Comparison of ENCODE assay signal across 9 cellular contexts in genomic region chr7:88184848-88185304, GRCh38. TPM values are rescaled to one million over a fixed set of nuclear protein-coding genes. Genes with fewer than 3 reads are reported as not detected.
DNase-seq lines count a peak whose midpoint lies in the region; ATAC-seq and TF ChIP-seq lines count a peak whose summit lies in the region.
"Had no signal": no experiment of that assay in that cellular context is flagged by ENCODE, and none has a peak within 500 bp of the region (broad histone marks: within the 10 kb centered on the region; RNA-seq: fewer than 3 reads in every experiment).

No MANE protein-coding gene starts in this region.

- H3K27ac ChIP-seq in PC-9 = 0 out of 2 replicates have a peak overlapping the region, but pooled peaks have one; percentile 40
- no peak overlapping the region for H3K27ac ChIP-seq in thyroid gland

- H3K36me3 ChIP-seq in PC-9 (ENCODE audit: low read depth) (no peaks in the 10 kb centered on the region), thyroid gland (no peaks in the 10 kb centered on the region)
- H3K36me3 ChIP-seq: ascending aorta had no signal

- no peaks in the 10 kb centered on the region for H3K79me2 ChIP-seq in PC-9 (ENCODE audit: low read depth)

- H3K27ac Mint-ChIP-seq in HFFc6 (peak overlapping the region; percentile 58), mesothelial cell of epicardium (no peak overlapping the region)

- H3K9me2 ChIP-seq in PC-9 (ENCODE audit: insufficient read depth) = no peaks in the 10 kb centered on the region

- H3K4me1 ChIP-seq in PC-9 (replicated peaks; ENCODE audit: insufficient read depth) (peaks cover 23% of the 10 kb centered on the region), thyroid gland (no peaks in the 10 kb centered on the region)
- H3K4me1 ChIP-seq: ascending aorta had no signal

- TF ChIP-seq CTCF in HFFc6 (IDR thresholded peaks at IDR 0.05) (no peak), PC-9 (conservative IDR thresholded peaks at IDR 0.05) (no peak), fibroblast of the aortic adventitia (IDR thresholded peaks at IDR 0.05; ENCODE audit: insufficient read depth, low read length) (no peak), mesothelial cell of epicardium (IDR thresholded peaks at IDR 0.05; ENCODE audit: unreplicated experiment) (no peak), GM20000 (IDR thresholded peaks at IDR 0.05; ENCODE audit: extremely low read depth, missing control alignments) (no peak), thyroid gland (IDR thresholded peaks at IDR 0.05) (no peak)

- 87 to 89% methylated on average over 5 of the region's 5 CpGs for WGBS in thyroid gland, 2 donors

- no peaks in the 10 kb centered on the region for H4K20me1 ChIP-seq in PC-9 (ENCODE audit: insufficient read depth)

- intact Hi-C loops in PC-9 (cut with micrococcal nuclease; ENCODE audit: unreplicated experiment) = loop anchor here (5.0 kb wide), 1 partner anchor 42 kb away; no protein-coding TSS in a partner anchor
- intact Hi-C loops in thyroid gland (cut with DNase I) = no loop called here

- BruUV-seq in PC-9 (replicated peaks; lab: Mats Ljungman, UMichigan) = no TSS peak

- peak overlapping the region; percentile 22 for H3K4me3 Mint-ChIP-seq in HFFc6
- no peak overlapping the region for H3K4me3 Mint-ChIP-seq in mesothelial cell of epicardium

- no peak for TF ChIP-seq POLR2A in thyroid gland (IDR thresholded peaks at IDR 0.05)

- H3F3A ChIP-seq in PC-9 (ENCODE audit: insufficient read depth, low read depth) = peaks cover 4% of the 10 kb centered on the region

- CTCF ChIA-PET in PC-9 (lab: Charles Lee) = no interaction called here

- ATAC-seq in GM18499 (IDR thresholded peaks at IDR 0.05; ENCODE audit: insufficient read depth, unreplicated experiment) = peak; percentile 71

- no peaks in the 10 kb centered on the region for H3K36me3 Mint-ChIP-seq in HFFc6 (ENCODE audit: low read depth)
- no peaks in the 10 kb centered on the region for H3K36me3 Mint-ChIP-seq in mesothelial cell of epicardium

- H3K27me3 ChIP-seq in PC-9 (ENCODE audit: insufficient read depth, low read depth) (no peaks in the 10 kb centered on the region), thyroid gland (no peaks in the 10 kb centered on the region)
- H3K27me3 ChIP-seq: ascending aorta had no signal

- H3K27me3 Mint-ChIP-seq in HFFc6 (ENCODE audit: insufficient read depth) = peaks cover 2% of the 10 kb centered on the region; the same call in 1 of the 2 replicates
- H3K27me3 Mint-ChIP-seq in mesothelial cell of epicardium (ENCODE audit: low read depth) = no peaks in the 10 kb centered on the region

- H2AFZ ChIP-seq in PC-9 = no peak overlapping the region; the same call in 1 of the 2 replicates

- 0 out of 2 replicates have a peak overlapping the region, but pooled peaks have one; percentile 9 for H3K4me2 ChIP-seq in PC-9

- no peaks in the 10 kb centered on the region for H3K9me3 Mint-ChIP-seq in HFFc6
- no peaks in the 10 kb centered on the region for H3K9me3 Mint-ChIP-seq in mesothelial cell of epicardium

- H3K9me3 ChIP-seq in PC-9 (ENCODE audit: insufficient read depth, low read depth) = no peaks in the 10 kb centered on the region
- H3K9me3 ChIP-seq in thyroid gland = no peaks in the 10 kb centered on the region
- H3K9me3 ChIP-seq: ascending aorta had no signal

- DNase-seq in HFFc6 = peak; percentile 62
- peak; percentile 46 to 61 for DNase-seq in PC-9
- DNase-seq in fibroblast of the aortic adventitia (ENCODE audit: low read depth) = peak; percentile 55
- DNase-seq in mesothelial cell of epicardium (ENCODE audit: low spot score in 2 of 2, unreplicated experiment in 2 of 2) = no peak
- no peak for DNase-seq in GM20000 (ENCODE audit: low spot score)
- DNase-seq in thyroid gland = no peak
- DNase-seq in NCI-H446 (lab: John Stamatoyannopoulos, UW) = no peak

- H3K4me3 ChIP-seq in PC-9 (no peak overlapping the region; the same call in 1 of the 2 replicates), fibroblast of the aortic adventitia (ENCODE audit: low read depth, low read length) (no peak overlapping the region), thyroid gland (replicated peaks in 1 of 3) (no peak overlapping the region)
- H3K4me3 ChIP-seq: ascending aorta had no signal

- peaks cover 20% of the 10 kb centered on the region for H3K4me1 Mint-ChIP-seq in HFFc6 (ENCODE audit: low read depth)
- no peaks in the 10 kb centered on the region for H3K4me1 Mint-ChIP-seq in mesothelial cell of epicardium

- POLR2A ChIA-PET in PC-9 (lab: Charles Lee; ENCODE audit: unreplicated experiment) = interaction anchor here (0.7 kb wide), 1 partner anchor 59 kb away, joined by 7 read pairs; no protein-coding TSS in a partner anchor

RNA-seq across cellular contexts. Expression of gene SRI, which starts 35.0 kb away (rescaled TPM):
- 100 to 1,000 TPM; 113 to 133 (median 123) TPM for total RNA-seq in HFFc6 (2021; fragmentation: NEBNext Ultra II Directional; extraction: Animal tissue kit (Norgen Biotek cat#: 25700))
- total RNA-seq in PC-9 (2021) (235 and 269 TPM in 2 replicates), fibroblast of the aortic adventitia (ENCODE audit: low replicate concordance) (21.7 and 135 TPM in 2 replicates), mesothelial cell of epicardium (82.6 to 84.8 TPM (median 83.5 TPM) in 3 replicates), thyroid gland (10 to 100 TPM; 72.3 to 99.5 (median 88.8) TPM)

Comparison
In these comparisons a context has a peak if more than half of its experiments do, and no peak if none do; other contexts are left out.
1. DNase-seq: peak in HFFc6 (single experiment), PC-9 (2 of 2) and fibroblast of the aortic adventitia (single experiment); none in mesothelial cell of epicardium (0 of 2), GM20000 (single experiment), thyroid gland (0 of 2) and NCI-H446 (0 of 2).